ENCODE assay signal across 15 cellular contexts in the genomic region with DNA sequence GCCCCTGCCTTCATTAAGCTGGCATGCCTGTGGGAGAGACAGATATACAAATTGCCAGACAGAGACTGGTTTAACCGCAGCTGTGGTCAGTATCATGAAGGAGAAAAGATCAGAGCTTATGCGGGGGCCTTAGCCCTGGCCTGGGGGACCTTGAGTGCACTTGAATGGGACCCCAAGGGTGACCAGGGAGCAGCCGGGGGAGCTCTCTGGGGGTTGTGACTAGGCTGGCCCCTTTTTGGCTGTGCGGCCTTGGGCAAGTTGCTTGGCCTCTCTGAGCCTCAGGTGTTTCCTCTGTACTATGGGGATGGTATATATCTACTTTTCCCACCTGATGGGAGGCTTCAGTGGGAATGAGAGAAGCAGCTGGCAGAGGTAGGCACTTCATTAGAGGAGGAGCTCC. TPM values are rescaled to one million over a fixed set of nuclear protein-coding genes. Genes with fewer than 3 reads are reported as not detected.
A peak's percentile ranks its signal among the peaks of the same experiment; 100 is the strongest.
DNase-seq lines count a peak whose midpoint lies in the region; ATAC-seq and TF ChIP-seq lines count a peak whose summit lies in the region.
"Had no signal": no experiment of that assay in that cellular context is flagged by ENCODE, and none has a peak within 500 bp of the region (broad histone marks: within the 10 kb centered on the region; RNA-seq: fewer than 3 reads in every experiment).

No MANE protein-coding gene starts in this region.

- H3K27ac ChIP-seq in heart right ventricle (no peak overlapping the region), osteoblast (ENCODE audit: low read depth, low read length) (no peak overlapping the region), ovary (no peak overlapping the region)
- H3K27ac ChIP-seq: 22Rv1, BLaER1, HL-60 had no signal

- no peaks in the 10 kb centered on the region for H3K79me2 ChIP-seq in osteoblast (ENCODE audit: insufficient read depth, low read length)

- DNase-seq in DMS53 (lab: John Stamatoyannopoulos, UW) (peak; percentile 76), DMS53 treated with DMSO at 0.1 percent for 48 hours (lab: John Stamatoyannopoulos, UW; ENCODE audit: unreplicated experiment) (no peak), Right ventricle myocardium inferior (ENCODE audit: missing footprints) (peak; percentile 50), heart right ventricle (no peak), NCI-H510A (lab: John Stamatoyannopoulos, UW) (peak; percentile 33), osteoblast (ENCODE audit: insufficient read length, low spot score, missing footprints) (peak; percentile 36), ovary (no peak)
- DNase-seq in stimulated activated naive CD4-positive, alpha-beta T cell (lab: John Stamatoyannopoulos, UW) = no peak
- DNase-seq: AML-193; Caco-2; CD8-positive, alpha-beta memory T cell had no signal

- 70 to 79% methylated on average over 4 of the region's 4 CpGs for WGBS in heart right ventricle, 2 donors
- WGBS in ovary, 3 donors = 67 to 90% (median 84%) methylated on average over 4 of the region's 4 CpGs

- H3K4me3 ChIP-seq in heart right ventricle = no peak overlapping the region
- no peak overlapping the region for H3K4me3 ChIP-seq in osteoblast (ENCODE audit: insufficient read depth, low read length)
- H3K4me3 ChIP-seq in ovary = no peak overlapping the region
- H3K4me3 ChIP-seq: BLaER1, HAP-1 had no signal

- no peak overlapping the region for H3K4me2 ChIP-seq in osteoblast (ENCODE audit: insufficient read depth, low read length)
- H3K4me2 ChIP-seq: BLaER1 had no signal

- no peaks in the 10 kb centered on the region for H4K20me1 ChIP-seq in osteoblast (ENCODE audit: insufficient read depth, low read length)
- H4K20me1 ChIP-seq: BLaER1 had no signal

- H3K27me3 ChIP-seq in heart right ventricle (peaks cover 0 to 39% (median 26%) of the 10 kb centered on the region in 7 donors), osteoblast (ENCODE audit: insufficient read depth, low read length) (peaks cover 4% of the 10 kb centered on the region), ovary (no peaks in the 10 kb centered on the region)
- H3K27me3 ChIP-seq: BLaER1 had no signal

- no peaks in the 10 kb centered on the region for H3K36me3 ChIP-seq in heart right ventricle
- no peaks in the 10 kb centered on the region for H3K36me3 ChIP-seq in osteoblast (ENCODE audit: insufficient read depth, low read length)
- H3K36me3 ChIP-seq in ovary = no peaks in the 10 kb centered on the region
- H3K36me3 ChIP-seq: BLaER1, HAP-1 had no signal

- H3K9me3 ChIP-seq in heart right ventricle (no peaks in the 10 kb centered on the region), osteoblast (ENCODE audit: low read depth, low read length) (no peaks in the 10 kb centered on the region), ovary (no peaks in the 10 kb centered on the region)
- H3K9me3 ChIP-seq: BLaER1, Caco-2, HAP-1 had no signal

- H2AFZ ChIP-seq in osteoblast (ENCODE audit: low read length) = no peak overlapping the region

- TF ChIP-seq CTCF in heart right ventricle (IDR thresholded peaks at IDR 0.05) = no peak
- TF ChIP-seq CTCF in osteoblast (IDR thresholded peaks at IDR 0.05; ENCODE audit: extremely low read depth, low read depth, low read length) = no peak
- no peak for TF ChIP-seq CTCF in ovary (IDR thresholded peaks at IDR 0.05)

- H3K4me1 ChIP-seq in heart right ventricle = no peaks in the 10 kb centered on the region
- no peaks in the 10 kb centered on the region for H3K4me1 ChIP-seq in osteoblast (ENCODE audit: insufficient read depth, low read length)
- no peaks in the 10 kb centered on the region for H3K4me1 ChIP-seq in ovary (ENCODE audit: insufficient read depth)
- H3K4me1 ChIP-seq: HAP-1 had no signal

- intact Hi-C loops in Right ventricle myocardium inferior (cut with DNase I) = no loop called here
- intact Hi-C loops in heart right ventricle (cut with DNase I) = loop anchor here in 1 of 10 donors (1.0 kb wide), 1 partner anchor 45 kb away; no protein-coding TSS in a partner anchor
- intact Hi-C loops in ovary (cut with DNase I) = no loop called here

- TF ChIP-seq POLR2A in ovary (IDR thresholded peaks at IDR 0.05) = no peak

- TF ChIP-seq EP300 in ovary (IDR thresholded peaks at IDR 0.05) = no peak

- ATAC-seq in Right ventricle myocardium inferior (no peak), heart right ventricle (no peak)

RNA-seq across cellular contexts. Expression of gene INHBB, which starts 35.7 kb away (rescaled TPM):
- total RNA-seq in Right ventricle myocardium inferior = 7.1 TPM
- 1 to 10 TPM in 9 of 10 donors, under 1 TPM in 1; 0.89 to 9.2 (median 2.5) TPM for total RNA-seq in heart right ventricle
- 1 to 10 TPM; 3.6 to 5.9 TPM for polyA plus RNA-seq in heart right ventricle
- under 0.01 and 0.29 TPM in 2 replicates for total RNA-seq in osteoblast
- total RNA-seq in ovary = 1 to 10 TPM; 1.1 to 4.8 (median 3.5) TPM
- polyA plus RNA-seq in ovary = 1 to 10 TPM; 4.8 to 6.9 TPM
- total RNA-seq: CD8-positive, alpha-beta memory T cell had no signal
- polyA plus RNA-seq: CD8-positive, alpha-beta memory T cell had no signal

Comparison
In these comparisons a context has a peak if more than half of its experiments do, and no peak if none do; other contexts are left out.
1. DNase-seq: peak in DMS53 (single experiment), Right ventricle myocardium inferior (single experiment), NCI-H510A (single experiment) and osteoblast (single experiment); none in DMS53 treated with DMSO at 0.1 percent for 48 hours (single experiment), heart right ventricle (0 of 2), ovary (0 of 5) and stimulated activated naive CD4-positive, alpha-beta T cell (0 of 6).